Comparison of ENCODE assay signal across 8 cellular contexts in the genomic region with DNA sequence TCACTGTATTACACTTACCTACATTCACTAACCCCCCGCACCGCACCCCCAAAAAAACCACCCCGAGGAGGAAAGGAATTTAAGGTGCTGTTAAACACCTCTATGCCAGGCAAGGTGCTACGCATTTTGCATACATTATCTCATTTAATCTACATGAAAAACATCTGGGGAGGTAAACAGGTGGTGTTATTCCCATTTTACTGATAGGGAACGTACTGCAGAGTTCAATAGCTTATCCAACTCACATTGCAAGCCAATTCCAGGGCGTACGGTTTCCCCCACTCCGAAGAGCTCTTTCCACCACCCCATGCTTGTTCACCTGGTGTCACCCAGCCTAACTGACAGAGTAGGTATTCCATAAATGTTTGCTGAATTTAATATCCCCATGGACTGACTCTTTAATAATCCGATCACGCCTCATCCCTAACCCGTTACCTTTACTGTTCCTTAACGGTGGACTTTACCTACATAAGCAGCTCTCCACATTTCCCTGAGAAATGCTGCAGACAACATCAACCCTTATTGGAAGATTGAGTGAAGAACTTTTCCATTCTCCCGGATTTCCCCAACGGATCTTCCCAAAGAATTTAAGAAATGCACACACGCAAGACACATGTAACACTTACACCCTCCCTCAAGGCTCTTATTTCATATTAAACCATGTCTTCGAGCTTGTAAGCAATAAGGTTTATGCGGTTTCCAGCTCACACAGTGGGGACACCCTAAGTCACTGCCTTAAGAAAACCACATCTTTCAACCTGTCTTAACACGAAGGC. TPM values are rescaled to one million over a fixed set of nuclear protein-coding genes. Genes with fewer than 3 reads are reported as not detected.
DNase-seq lines count a peak whose midpoint lies in the region; ATAC-seq and TF ChIP-seq lines count a peak whose summit lies in the region.

No MANE protein-coding gene starts in this region.

- H3K27me3 ChIP-seq in left ventricle myocardium inferior (ENCODE audit: low read depth) (no peaks in the 10 kb centered on the region), RWPE2 (ENCODE audit: insufficient read depth, poor library complexity, severe bottlenecking) (no peaks in the 10 kb centered on the region)

- peak overlapping the region; percentile 94 for H3K4me3 ChIP-seq in left ventricle myocardium inferior
- peak overlapping the region; percentile 100 for H3K4me3 ChIP-seq in RWPE2 (ENCODE audit: severe bottlenecking)

- no peaks in the 10 kb centered on the region for H3K36me3 Mint-ChIP-seq in effector memory CD8-positive, alpha-beta T cell (ENCODE audit: insufficient read depth)
- H3K36me3 Mint-ChIP-seq in naive thymus-derived CD8-positive, alpha-beta T cell = peaks cover 0 to 9% (median 0%) of the 10 kb centered on the region in 3 donors

- H3K36me3 ChIP-seq in left ventricle myocardium inferior (no peaks in the 10 kb centered on the region), RWPE2 (ENCODE audit: low read depth) (no peaks in the 10 kb centered on the region)

- no peak for DNase-seq in left ventricle myocardium inferior
- no peak for DNase-seq in Right ventricle myocardium superior
- no peak for DNase-seq in RWPE2 (ENCODE audit: low spot score)
- peak in 2 of 3 experiments; percentile 1 to 8 for DNase-seq in effector memory CD8-positive, alpha-beta T cell
- DNase-seq in naive thymus-derived CD8-positive, alpha-beta T cell = peak in 6 of 10 donors; percentile 1 to 56 (median 24)
- no peak for DNase-seq in islet precursor cell
- no peak for DNase-seq in iPS-NIHi11 (ENCODE audit: low spot score)

- H3K4me1 Mint-ChIP-seq in effector memory CD8-positive, alpha-beta T cell (ENCODE audit: low read depth in 2 of 2) = peaks cover 11 to 16% of the 10 kb centered on the region in 2 donors
- H3K4me1 Mint-ChIP-seq in naive thymus-derived CD8-positive, alpha-beta T cell = peaks cover 8 to 31% (median 22%) of the 10 kb centered on the region in 4 donors

- peak overlapping the region; percentile 81 to 85 for H3K4me3 Mint-ChIP-seq in effector memory CD8-positive, alpha-beta T cell
- H3K4me3 Mint-ChIP-seq in naive thymus-derived CD8-positive, alpha-beta T cell = peak overlapping the region; percentile 70 to 91 (median 82)

- ATAC-seq in Right ventricle myocardium superior (ENCODE audit: poor library complexity) = no peak
- peak; percentile 26 for ATAC-seq in RWPE2 (ENCODE audit: low read depth)
- ATAC-seq in effector memory CD8-positive, alpha-beta T cell (replicated peaks) = peak; percentile 76
- peak; percentile 59 to 79 for ATAC-seq in naive thymus-derived CD8-positive, alpha-beta T cell
- no peak for ATAC-seq in GM19023 (IDR thresholded peaks at IDR 0.05; ENCODE audit: unreplicated experiment)

- intact Hi-C loops in left ventricle myocardium inferior (cut with micrococcal nuclease) (no loop called here), Right ventricle myocardium superior (cut with DNase I) (loop anchor here (10.0 kb wide), 1 partner anchor 151 kb away; no protein-coding TSS in a partner anchor)

- POLR2A ChIA-PET in naive thymus-derived CD8-positive, alpha-beta T cell (lab: Charles Lee) = interaction anchor here (0.7 to 1.7 kb wide), 3 partner anchors 12 to 186 kb away, joined by 3 to 6 read pairs (median 3); no protein-coding TSS in a partner anchor

- H3K27ac Mint-ChIP-seq in effector memory CD8-positive, alpha-beta T cell = no peak overlapping the region
- peak overlapping the region in 1 of 10 donors; percentile 23 for H3K27ac Mint-ChIP-seq in naive thymus-derived CD8-positive, alpha-beta T cell

- peaks cover 13% of the 10 kb centered on the region for H3K9me3 ChIP-seq in left ventricle myocardium inferior (replicated peaks)
- H3K9me3 ChIP-seq in RWPE2 (ENCODE audit: severe bottlenecking) = no peaks in the 10 kb centered on the region

- TF ChIP-seq CTCF in left ventricle myocardium inferior (IDR thresholded peaks at IDR 0.05; ENCODE audit: borderline replicate concordance) (no peak), RWPE2 (IDR thresholded peaks at IDR 0.05; ENCODE audit: poor library complexity, severe bottlenecking) (no peak)

- H3K4me1 ChIP-seq in left ventricle myocardium inferior (peaks cover 51% of the 10 kb centered on the region), RWPE2 (ENCODE audit: insufficient read depth, poor library complexity, severe bottlenecking) (peaks cover 6% of the 10 kb centered on the region)

- H3K27ac ChIP-seq in left ventricle myocardium inferior (replicated peaks) (peak overlapping the region; percentile 93), RWPE2 (ENCODE audit: poor library complexity, severe bottlenecking) (peak overlapping the region; percentile 73)

- H3K27me3 Mint-ChIP-seq in effector memory CD8-positive, alpha-beta T cell = peaks cover 48 to 49% of the 10 kb centered on the region in 2 donors
- H3K27me3 Mint-ChIP-seq in naive thymus-derived CD8-positive, alpha-beta T cell = peaks cover 12 to 48% (median 26%) of the 10 kb centered on the region in 5 donors

- peaks cover 0 to 1% of the 10 kb centered on the region in 2 donors for H3K9me3 Mint-ChIP-seq in effector memory CD8-positive, alpha-beta T cell
- H3K9me3 Mint-ChIP-seq in naive thymus-derived CD8-positive, alpha-beta T cell = peaks cover 0 to 21% (median 10%) of the 10 kb centered on the region in 9 donors

RNA-seq across cellular contexts. Expression of gene RAPH1, which starts 1.2 kb away (rescaled TPM):
- 17.2 TPM for total RNA-seq in left ventricle myocardium inferior
- 11.9 TPM for total RNA-seq in Right ventricle myocardium superior
- 1 to 10 TPM; 1.7 to 2.1 TPM for total RNA-seq in naive thymus-derived CD8-positive, alpha-beta T cell
- polyA plus RNA-seq in naive thymus-derived CD8-positive, alpha-beta T cell = under 1 TPM in 2 of 3 donors, not detected in 1; 0.31 to 0.39 TPM

Comparison
In these comparisons a context has a peak if more than half of its experiments do, and no peak if none do; other contexts are left out.
1. DNase-seq: peak in effector memory CD8-positive, alpha-beta T cell (2 of 3) and naive thymus-derived CD8-positive, alpha-beta T cell (6 of 10); none in left ventricle myocardium inferior (single experiment), Right ventricle myocardium superior (single experiment), RWPE2 (single experiment), islet precursor cell (single experiment) and iPS-NIHi11 (single experiment).
2. ATAC-seq: peak in RWPE2 (single experiment), effector memory CD8-positive, alpha-beta T cell (single experiment) and naive thymus-derived CD8-positive, alpha-beta T cell (2 of 2); none in Right ventricle myocardium superior (single experiment) and GM19023 (single experiment).